ENCODE assay signal across 9 cellular contexts in genomic region chr12:80702889-80703605, GRCh38. TPM values are rescaled to one million over a fixed set of nuclear protein-coding genes. Genes with fewer than 3 reads are reported as not detected.
DNase-seq lines count a peak whose midpoint lies in the region; ATAC-seq, FAIRE-seq and TF ChIP-seq lines count a peak whose summit lies in the region.
"Had no signal": no experiment of that assay in that cellular context is flagged by ENCODE, and none has a peak within 500 bp of the region (broad histone marks: within the 10 kb centered on the region; RNA-seq: fewer than 3 reads in every experiment).

No MANE protein-coding gene starts in this region.

- H3K9me3 ChIP-seq in endothelial cell of umbilical vein (replicated peaks; ENCODE audit: control insufficient read depth, insufficient read depth, low read length): no peaks in the 10 kb centered on the region
- no peaks in the 10 kb centered on the region for H3K9me3 ChIP-seq in skeletal muscle satellite cell (replicated peaks; ENCODE audit: low read length)

- H3K4me2 ChIP-seq in endothelial cell of umbilical vein (ENCODE audit: insufficient read depth, low read length) (no peak overlapping the region), skeletal muscle satellite cell (ENCODE audit: low read length) (peak overlapping the region; percentile 82)

- no peaks in the 10 kb centered on the region for H3K9me1 ChIP-seq in endothelial cell of umbilical vein (replicated peaks; ENCODE audit: control insufficient read depth, extremely low read depth, insufficient read depth, low read length)

- H3K36me3 Mint-ChIP-seq in Calu3 (ENCODE audit: insufficient read depth, unreplicated experiment): peaks cover 5% of the 10 kb centered on the region

- H3K9ac ChIP-seq in endothelial cell of umbilical vein (replicated peaks; ENCODE audit: extremely low read depth, insufficient read depth, low read length): no peak overlapping the region
- H3K9ac ChIP-seq in skeletal muscle satellite cell (ENCODE audit: low read depth, low read length): peak overlapping the region; percentile 84

- H3K27ac ChIP-seq in endothelial cell of umbilical vein (ENCODE audit: insufficient read depth, low read depth, low read length): no peak overlapping the region

- no peaks in the 10 kb centered on the region for H3K9me3 Mint-ChIP-seq in Calu3 (ENCODE audit: low read depth, unreplicated experiment)

- H3K36me3 ChIP-seq in endothelial cell of umbilical vein (ENCODE audit: control insufficient read depth in 2 of 2, extremely low read depth in 1 of 2, insufficient read depth in 2 of 2, low read length in 2 of 2) (no peaks in the 10 kb centered on the region), skeletal muscle satellite cell (ENCODE audit: insufficient read depth, low read length) (no peaks in the 10 kb centered on the region)

- dilution Hi-C loops in endothelial cell of umbilical vein (cut with MboI; ENCODE audit: extremely low pct_ligation_motif_present, low sequenced_read_pairs): no loop called here

- peak overlapping the region; percentile 16 for H3K4me3 Mint-ChIP-seq in Calu3 (ENCODE audit: low read depth, unreplicated experiment)

- no peaks in the 10 kb centered on the region for H3K79me2 ChIP-seq in endothelial cell of umbilical vein (ENCODE audit: control insufficient read depth, insufficient read depth, low read length)

- POLR2A ChIA-PET in endothelial cell of umbilical vein (lab: Charles Lee): no interaction called here

- H3K27ac Mint-ChIP-seq in Calu3 (ENCODE audit: unreplicated experiment): peak overlapping the region; percentile 14

- intact Hi-C loops in Calu3 (cut with micrococcal nuclease; ENCODE audit: unreplicated experiment): no loop called here
- intact Hi-C loops in endothelial cell of umbilical vein (cut with micrococcal nuclease): no loop called here
- intact Hi-C loops in posterior cingulate gyrus (cut with DNase I): no loop called here

- H3K27me3 ChIP-seq in endothelial cell of umbilical vein (ENCODE audit: control insufficient read depth in 2 of 2, insufficient read depth in 2 of 2, low read length in 2 of 2) (no peaks in the 10 kb centered on the region), skeletal muscle satellite cell (ENCODE audit: control insufficient read depth, insufficient read depth, low read length) (no peaks in the 10 kb centered on the region)

- H3K4me3 ChIP-seq in endothelial cell of umbilical vein (replicated peaks in 1 of 3; ENCODE audit: insufficient read depth in 1 of 3, low read depth in 1 of 3, low read length in 3 of 3): no peak overlapping the region
- peak overlapping the region; percentile 62 for H3K4me3 ChIP-seq in skeletal muscle satellite cell (ENCODE audit: low read length)

- ATAC-seq in GM21619 (IDR thresholded peaks at IDR 0.05; ENCODE audit: unreplicated experiment): peak; percentile 83
- ATAC-seq in HG03139 (IDR thresholded peaks at IDR 0.05; ENCODE audit: unreplicated experiment): no peak

- no peak for TF ChIP-seq POLR2A in endothelial cell of umbilical vein (IDR thresholded peaks at IDR 0.05; ENCODE audit: low read depth, low read length)

- H4K20me1 ChIP-seq in endothelial cell of umbilical vein (replicated peaks; ENCODE audit: control insufficient read depth, extremely low read depth, insufficient read depth, low read length): no peaks in the 10 kb centered on the region

- peak; percentile 58 for FAIRE-seq in endothelial cell of umbilical vein (lab: Jason Lieb, UNC)

- TF ChIP-seq CTCF in Calu3 (IDR thresholded peaks at IDR 0.05; ENCODE audit: unreplicated experiment) (no peak), endothelial cell of umbilical vein (IDR thresholded peaks at IDR 0.05; ENCODE audit: extremely low read depth in 1 of 2, insufficient read depth in 1 of 2, low read depth in 1 of 2, low read length in 2 of 2) (no peak)

- no peaks in the 10 kb centered on the region for H3K4me1 ChIP-seq in endothelial cell of umbilical vein (ENCODE audit: control insufficient read depth, extremely low read depth, insufficient read depth, low read length)
- peaks cover 79% of the 10 kb centered on the region for H3K4me1 ChIP-seq in skeletal muscle satellite cell (ENCODE audit: control insufficient read depth, insufficient read depth, low read length)

- DNase-seq in Calu3 (peak; percentile 20), HT1080 (ENCODE audit: low read depth) (peak; percentile 38), endothelial cell of umbilical vein (ENCODE audit: low read depth, low spot score) (no peak), posterior cingulate gyrus (no peak), DMS153 (lab: John Stamatoyannopoulos, UW) (no peak)

- CTCF ChIA-PET in Calu3 (lab: Charles Lee): no interaction called here
- CTCF ChIA-PET in endothelial cell of umbilical vein (lab: Charles Lee): no interaction called here

- no peaks in the 10 kb centered on the region for H3K27me3 Mint-ChIP-seq in Calu3 (ENCODE audit: unreplicated experiment)

- H2AFZ ChIP-seq in endothelial cell of umbilical vein (ENCODE audit: low read depth, low read length): no peak overlapping the region

- BruUV-seq in Calu3 (replicated peaks; lab: Mats Ljungman, UMichigan) (no TSS peak), endothelial cell of umbilical vein (replicated peaks; lab: Mats Ljungman, UMichigan) (no TSS peak)

- peaks cover 15% of the 10 kb centered on the region for H3K4me1 Mint-ChIP-seq in Calu3 (ENCODE audit: low read depth, unreplicated experiment)

TF ChIP-seq in endothelial cell of umbilical vein, 7 proteins besides CTCF, POLR2A, EP300 and RAD21:
- TF ChIP-seq POLR2AphosphoS5 (IDR thresholded peaks at IDR 0.05; ENCODE audit: insufficient read depth, low read depth, low read length): no peak
- no peak for TF ChIP-seq GATA2 (IDR thresholded peaks at IDR 0.05; ENCODE audit: insufficient read depth, insufficient read length, low read depth, low read length)
- TF ChIP-seq FOS (IDR thresholded peaks at IDR 0.05; ENCODE audit: borderline replicate concordance, insufficient read depth, low read length): no peak
- TF ChIP-seq JUN (IDR thresholded peaks at IDR 0.05; ENCODE audit: borderline replicate concordance, insufficient read depth, insufficient read length, low read depth): no peak
- TF ChIP-seq EZH2 (IDR thresholded peaks at IDR 0.05; ENCODE audit: borderline replicate concordance, low read depth, low read length, severe bottlenecking): no peak
- no peak for TF ChIP-seq MAX (IDR thresholded peaks at IDR 0.05; ENCODE audit: insufficient read depth, insufficient read length)
- TF ChIP-seq MYC (IDR thresholded peaks at IDR 0.05; ENCODE audit: low read depth, low read length): no peak

RNA-seq across cellular contexts. Expression of gene MYF6, which starts 4.4 kb away (rescaled TPM):
- not detected in 2 replicates for total RNA-seq in Calu3 (2022)
- not detected in 2 replicates for total RNA-seq in HT1080 (2014; rRNA removed; shearing (Covaris generic))
- polyA plus RNA-seq in HT1080 (2015; cell fraction: cytosol; rRNA removed): not detected in 2 replicates
- not detected in 2 replicates for polyA plus RNA-seq in HT1080 (2015; cell fraction: nucleus; rRNA removed)
- total RNA-seq in endothelial cell of umbilical vein: not detected in 2 replicates
- not detected in 2 replicates for polyA plus RNA-seq in endothelial cell of umbilical vein
- not detected in 2 replicates for polyA plus RNA-seq in endothelial cell of umbilical vein (2011; cell fraction: cytosol; rRNA removed)
- not detected in 2 replicates for polyA plus RNA-seq in endothelial cell of umbilical vein (2011; cell fraction: nucleus; rRNA removed)
- not detected in 2 replicates for polyA plus RNA-seq in endothelial cell of umbilical vein (2012)
- polyA minus RNA-seq in endothelial cell of umbilical vein: not detected in 2 replicates
- polyA minus RNA-seq in endothelial cell of umbilical vein (2011; cell fraction: cytosol; rRNA and poly(A)+ RNA removed): not detected
- polyA minus RNA-seq in endothelial cell of umbilical vein (2011; cell fraction: nucleus; rRNA and poly(A)+ RNA removed): not detected in 2 replicates
- total RNA-seq in skeletal muscle satellite cell (2012; rRNA removed): under 0.01 and 2.0 TPM in 2 replicates
- total RNA-seq: dermis microvascular lymphatic vessel endothelial cell had no signal

RNA-seq across cellular contexts. Expression of gene MYF5, which starts 13.7 kb away (rescaled TPM):
- total RNA-seq in Calu3 (2022): not detected in 2 replicates
- not detected in 2 replicates for total RNA-seq in HT1080 (2014; rRNA removed; shearing (Covaris generic))
- polyA plus RNA-seq in HT1080 (2015; cell fraction: cytosol; rRNA removed): not detected in 2 replicates
- polyA plus RNA-seq in HT1080 (2015; cell fraction: nucleus; rRNA removed): not detected in 2 replicates
- total RNA-seq in endothelial cell of umbilical vein: not detected in 2 replicates
- polyA plus RNA-seq in endothelial cell of umbilical vein: not detected in 2 replicates
- not detected in 2 replicates for polyA plus RNA-seq in endothelial cell of umbilical vein (2011; cell fraction: cytosol; rRNA removed)
- not detected in 2 replicates for polyA plus RNA-seq in endothelial cell of umbilical vein (2011; cell fraction: nucleus; rRNA removed)
- not detected in 2 replicates for polyA plus RNA-seq in endothelial cell of umbilical vein (2012)
- polyA minus RNA-seq in endothelial cell of umbilical vein: not detected in 2 replicates
- not detected for polyA minus RNA-seq in endothelial cell of umbilical vein (2011; cell fraction: cytosol; rRNA and poly(A)+ RNA removed)
- not detected in 2 replicates for polyA minus RNA-seq in endothelial cell of umbilical vein (2011; cell fraction: nucleus; rRNA and poly(A)+ RNA removed)
- 3.0 and 16.4 TPM in 2 replicates for total RNA-seq in skeletal muscle satellite cell (2012; rRNA removed)
- total RNA-seq: dermis microvascular lymphatic vessel endothelial cell had no signal

Comparison
In these comparisons a context has a peak if more than half of its experiments do, and no peak if none do; other contexts are left out.
1. DNase-seq: peak in Calu3 (single experiment) and HT1080 (single experiment); none in endothelial cell of umbilical vein (single experiment), posterior cingulate gyrus (0 of 10) and DMS153 (single experiment).